ENCODE assay signal across 8 cellular contexts in genomic region chr1:244865028-244865371, GRCh38. TPM values are rescaled to one million over a fixed set of nuclear protein-coding genes. Genes with fewer than 3 reads are reported as not detected.
DNase-seq lines count a peak whose midpoint lies in the region; ATAC-seq and TF ChIP-seq lines count a peak whose summit lies in the region.

No MANE protein-coding gene starts in this region.

- peak; percentile 67 for DNase-seq in activated CD8-positive, alpha-beta memory T cell treated with anti-CD3 and anti-CD28 coated beads, Interleukin-2, amount 50 U/mL, for 48 hours
- no peak for DNase-seq in activated CD8-positive, alpha-beta memory T cell treated with anti-CD3 and anti-CD28 coated beads for 24 hours
- DNase-seq in T-cell = peak in 22 of 34 experiments; percentile 2 to 38 (median 18)
- no peak for DNase-seq in choroid plexus epithelial cell (ENCODE audit: low read depth)
- no peak for DNase-seq in occipital lobe (lab: John Stamatoyannopoulos, UW)

- peaks cover 13% of the 10 kb centered on the region for H3K4me1 ChIP-seq in mesodermal cell (ENCODE audit: control insufficient read depth, insufficient read depth, low read length, poor library complexity, severe bottlenecking)
- H3K4me1 ChIP-seq in thymus (ENCODE audit: control insufficient read depth, insufficient read depth, low read length) = peaks cover 12% of the 10 kb centered on the region

- CTCF ChIA-PET in T-cell (lab: Charles Lee) = interaction anchor here (0.5 to 2.4 kb wide), 9 partner anchors 10 to 106 kb away, joined by 3 to 19 read pairs (median 3); partner anchors contain the start of gene COX20 (in 1 of the 2)

- H3K4me3 ChIP-seq in choroid plexus epithelial cell (ENCODE audit: low read depth, low read length) (peak overlapping the region; percentile 78), mesodermal cell (ENCODE audit: extremely low read depth, insufficient read depth, low read length, poor library complexity, severe bottlenecking) (peak overlapping the region; percentile 99), thymus (ENCODE audit: low read length) (peak overlapping the region; percentile 96)

- H3K27me3 Mint-ChIP-seq in T-cell = no peaks in the 10 kb centered on the region

- no peaks in the 10 kb centered on the region for H3K9me3 ChIP-seq in mesodermal cell (ENCODE audit: control insufficient read depth, low read length)
- no peaks in the 10 kb centered on the region for H3K9me3 ChIP-seq in thymus (ENCODE audit: control insufficient read depth)

- H3K4me1 Mint-ChIP-seq in T-cell = peaks cover 40 to 45% (median 44%) of the 10 kb centered on the region in 3 donors

- H3K27ac Mint-ChIP-seq in T-cell = peak overlapping the region; percentile 93 to 95

- peak overlapping the region; percentile 85 to 92 (median 91) for H3K4me3 Mint-ChIP-seq in T-cell

- POLR2A ChIA-PET in T-cell (lab: Charles Lee) = interaction anchor here (0.6 to 6.3 kb wide), 6 partner anchors 9 to 106 kb away, joined by 3 to 109 read pairs (median 10); partner anchors contain the start of gene COX20 (in 1 of the 2)

- no peaks in the 10 kb centered on the region for H3K9me3 Mint-ChIP-seq in T-cell

- ATAC-seq in T-cell (replicated peaks in 1 of 4) (no peak), HG03095 (IDR thresholded peaks at IDR 0.05; ENCODE audit: unreplicated experiment) (no peak)

- TF ChIP-seq CTCF in choroid plexus epithelial cell (conservative IDR thresholded peaks at IDR 0.05; ENCODE audit: low read depth, low read length) = no peak

- peaks cover 21% of the 10 kb centered on the region for H3K36me3 Mint-ChIP-seq in T-cell

- H3K27me3 ChIP-seq in thymus (ENCODE audit: control insufficient read depth, insufficient read depth) = no peaks in the 10 kb centered on the region

- H3K27ac ChIP-seq in mesodermal cell (ENCODE audit: low read depth, low read length, severe bottlenecking) (peak overlapping the region; percentile 97), thymus (ENCODE audit: low read depth) (peak overlapping the region; percentile 98)

- 14 to 16% methylated on average over 6 to 8 of the region's 9 CpGs for WGBS in mesodermal cell (ENCODE audit: insufficient coverage in 2 of 2), 2 experiments
- 32% methylated on average over 9 of the region's 9 CpGs for WGBS in thymus

- peaks cover 25% of the 10 kb centered on the region for H3K36me3 ChIP-seq in mesodermal cell (ENCODE audit: control insufficient read depth, insufficient read depth, low read length)
- peaks cover 3% of the 10 kb centered on the region for H3K36me3 ChIP-seq in thymus (ENCODE audit: control insufficient read depth, insufficient read depth)

RNA-seq across cellular contexts. Expression of gene HNRNPU, which starts 0.7 kb away (rescaled TPM):
- total RNA-seq in T-cell = 100 to 1,000 TPM; 302 to 498 (median 321) TPM
- polyA plus RNA-seq in mesodermal cell (2013, experiment 1 of 2) = 230 TPM
- polyA plus RNA-seq in mesodermal cell (2013, experiment 2 of 2) = 271 TPM
- polyA plus RNA-seq in thymus = 259 TPM
- 459 TPM for total RNA-seq in occipital lobe

RNA-seq across cellular contexts. Expression of gene COX20, which starts 29.5 kb away (rescaled TPM):
- total RNA-seq in T-cell = 10 to 100 TPM; 17.0 to 32.0 (median 27.5) TPM
- 11.3 TPM for polyA plus RNA-seq in mesodermal cell (2013, experiment 1 of 2)
- 18.2 TPM for polyA plus RNA-seq in mesodermal cell (2013, experiment 2 of 2)
- polyA plus RNA-seq in thymus = 60.8 TPM
- total RNA-seq in occipital lobe = 71.1 TPM

Comparison
In these comparisons a context has a peak if more than half of its experiments do, and no peak if none do; other contexts are left out.
1. DNase-seq: peak in activated CD8-positive, alpha-beta memory T cell treated with anti-CD3 and anti-CD28 coated beads, Interleukin-2, amount 50 U/mL, for 48 hours (single experiment) and T-cell (22 of 34); none in activated CD8-positive, alpha-beta memory T cell treated with anti-CD3 and anti-CD28 coated beads for 24 hours (single experiment), choroid plexus epithelial cell (single experiment) and occipital lobe (single experiment).
2. Peak in every context shown above with its lines, with median percentiles within 50 percentile points of each other: H3K4me3 ChIP-seq.